ENCODE assay signal across 32 cellular contexts in genomic region chr7:105461518-105461917, GRCh38.
DNase-seq lines count a peak whose midpoint lies in the region; ATAC-seq and TF ChIP-seq lines count a peak whose summit lies in the region.
"Had no signal": no experiment of that assay in that cellular context is flagged by ENCODE, and none has a peak within 500 bp of the region (broad histone marks: within the 10 kb centered on the region; RNA-seq: fewer than 3 reads in every experiment).

No MANE protein-coding gene starts in this region.

- H4K20me1 ChIP-seq in osteoblast (ENCODE audit: insufficient read depth, low read length): no peaks in the 10 kb centered on the region

- TF ChIP-seq CTCF in VCaP (conservative IDR thresholded peaks at IDR 0.05) (no peak), prostate gland (IDR thresholded peaks at IDR 0.05) (no peak), osteoblast (IDR thresholded peaks at IDR 0.05; ENCODE audit: extremely low read depth, low read depth, low read length) (no peak), gastrocnemius medialis (IDR thresholded peaks at IDR 0.05 in 4 of 5, conservative IDR thresholded peaks at IDR 0.05 in 1 of 5) (no peak)

- no peak overlapping the region for H3K4me2 ChIP-seq in osteoblast (ENCODE audit: insufficient read depth, low read length)
- H3K4me2 ChIP-seq: hepatocyte had no signal

- TF ChIP-seq POLR2A in prostate gland (IDR thresholded peaks at IDR 0.05) (no peak), gastrocnemius medialis (IDR thresholded peaks at IDR 0.05) (no peak)

- H3K36me3 ChIP-seq in prostate gland: no peaks in the 10 kb centered on the region
- H3K36me3 ChIP-seq in osteoblast (ENCODE audit: insufficient read depth, low read length): peaks cover 28% of the 10 kb centered on the region
- H3K36me3 ChIP-seq in gastrocnemius medialis: peaks cover 0 to 52% of the 10 kb centered on the region in 2 donors

- DNase-seq in NCI-H510A treated with DMSO at 0.1 percent for 48 hours (lab: John Stamatoyannopoulos, UW) (peak; percentile 25), NCI-H510A (lab: John Stamatoyannopoulos, UW) (no peak), prostate gland (ENCODE audit: low spot score) (peak; percentile 6), osteoblast (ENCODE audit: insufficient read length, low spot score, missing footprints) (no peak), gastrocnemius medialis (no peak)
- DNase-seq: 8988T; activated CD4-positive, alpha-beta T cell treated with anti-CD3 and anti-CD28 coated beads, Interleukin-2, amount 50 U/mL, for 48 hours; activated CD4-positive, CD25-positive, alpha-beta regulatory T cell; activated naive CD4-positive, alpha-beta T cell treated with Interleukin-2 at 50 U/mL for 16 hours; activated T-cell treated with anti-CD3 and anti-CD28 coated beads, Interleukin-2, amount 50 U/mL, for 72 hours; C1 segment of cervical spinal cord; Calu3; dermis blood vessel endothelial cell; DND-41; endodermal cell; esophagus squamous epithelium; HFFc6; MM.1S; NCI-H1105 treated with DMSO at 0.1 percent for 48 hours; NCI-H2081; NCI-H226; NCI-H82; stimulated activated CD4-positive, alpha-beta T cell treated with anti-CD3 and anti-CD28 coated beads, Interleukin-1b, Interleukin-23, amount 100 ng/mL, for 48 hours; stimulated activated naive CD8-positive, alpha-beta T cell treated with anti-CD3 and anti-CD28 coated beads, Interleukin-15, Interleukin-2, amounts not matched to agents 100 U/mL and 50 U/mL, for 24 hours; T-helper 1 cell; testis had no signal

- no peaks in the 10 kb centered on the region for H3K79me2 ChIP-seq in osteoblast (ENCODE audit: insufficient read depth, low read length)
- H3K79me2 ChIP-seq: hepatocyte, parathyroid adenoma had no signal

- intact Hi-C loops in prostate gland (cut with DNase I): no loop called here
- intact Hi-C loops in gastrocnemius medialis (cut with DNase I; ENCODE audit: low total_unique reads): no loop called here

- H3K27ac ChIP-seq in VCaP: peak overlapping the region; percentile 2; the same call in 1 of the 2 replicates
- no peak overlapping the region for H3K27ac ChIP-seq in prostate gland
- no peak overlapping the region for H3K27ac ChIP-seq in osteoblast (ENCODE audit: low read depth, low read length)
- H3K27ac ChIP-seq in gastrocnemius medialis: no peak overlapping the region
- H3K27ac ChIP-seq: esophagus squamous epithelium, hepatocyte, parathyroid adenoma, testis had no signal

- WGBS in prostate gland: 44% methylated on average over 2 of the region's 2 CpGs

- no peaks in the 10 kb centered on the region for H3K9me3 ChIP-seq in prostate gland
- H3K9me3 ChIP-seq in osteoblast (ENCODE audit: low read depth, low read length): no peaks in the 10 kb centered on the region
- H3K9me3 ChIP-seq in gastrocnemius medialis: no peaks in the 10 kb centered on the region
- H3K9me3 ChIP-seq: esophagus squamous epithelium, testis had no signal

- H3K27me3 ChIP-seq in prostate gland (replicated peaks; ENCODE audit: insufficient read depth) (no peaks in the 10 kb centered on the region), osteoblast (ENCODE audit: insufficient read depth, low read length) (no peaks in the 10 kb centered on the region), gastrocnemius medialis (no peaks in the 10 kb centered on the region)
- H3K27me3 ChIP-seq: esophagus squamous epithelium, hepatocyte, testis had no signal

- no peak overlapping the region for H3K4me3 ChIP-seq in prostate gland
- no peak overlapping the region for H3K4me3 ChIP-seq in osteoblast (ENCODE audit: insufficient read depth, low read length)
- H3K4me3 ChIP-seq in gastrocnemius medialis: no peak overlapping the region
- H3K4me3 ChIP-seq: esophagus squamous epithelium, hepatocyte, K562, testis had no signal

- ATAC-seq in esophagus mucosa (peak; percentile 43), gastrocnemius medialis (no peak), GM19324 (IDR thresholded peaks at IDR 0.05; ENCODE audit: low FRiP score, unreplicated experiment) (no peak)
- ATAC-seq: activated T-cell treated with anti-CD3 and anti-CD28 coated beads, Interleukin-2, amount 50 U/mL, for 72 hours; K562; stimulated activated naive CD8-positive, alpha-beta T cell treated with anti-CD3 and anti-CD28 coated beads, Interleukin-15, Interleukin-2, amounts not matched to agents 100 U/mL and 50 U/mL, for 24 hours had no signal

- in situ Hi-C loops in gastrocnemius medialis (cut with MboI; ENCODE audit: low sequenced_read_pairs in 4 of 4): no loop called here

- H3K4me1 ChIP-seq in prostate gland (replicated peaks): no peaks in the 10 kb centered on the region
- no peaks in the 10 kb centered on the region for H3K4me1 ChIP-seq in osteoblast (ENCODE audit: insufficient read depth, low read length)
- H3K4me1 ChIP-seq in gastrocnemius medialis: peaks cover 0 to 13% of the 10 kb centered on the region in 2 donors
- H3K4me1 ChIP-seq: esophagus squamous epithelium, parathyroid adenoma, testis had no signal

- H2AFZ ChIP-seq in osteoblast (ENCODE audit: low read length): no peak overlapping the region
- H2AFZ ChIP-seq: hepatocyte, parathyroid adenoma had no signal

Comparison
In these comparisons a context has a peak if more than half of its experiments do, and no peak if none do; other contexts are left out.
1. DNase-seq: peak in NCI-H510A treated with DMSO at 0.1 percent for 48 hours (single experiment) and prostate gland (single experiment); none in NCI-H510A (single experiment), osteoblast (single experiment) and gastrocnemius medialis (0 of 2).